ENCODE assay signal across 17 cellular contexts in genomic region chr12:43292699-43293098, GRCh38.
DNase-seq lines count a peak whose midpoint lies in the region; ATAC-seq and TF ChIP-seq lines count a peak whose summit lies in the region.
"Had no signal": no experiment of that assay in that cellular context is flagged by ENCODE, and none has a peak within 500 bp of the region (broad histone marks: within the 10 kb centered on the region; RNA-seq: fewer than 3 reads in every experiment).

No MANE protein-coding gene starts in this region.

- H3K27ac Mint-ChIP-seq in activated T-helper 1 cell treated with anti-CD3 and anti-CD28 coated beads, Interleukin-12 subunit alpha, Interleukin-12 subunit beta, Interleukin-2, Interleukin-4 antibody, amounts not matched to agents 30 ng/mL and 10 ng/mL and 1 ng/mL, durations not matched to agents 14 hours and 24 hours and 36 hours = no peak overlapping the region
- H3K27ac Mint-ChIP-seq: activated CD4-positive, alpha-beta T cell treated with anti-CD3 and anti-CD28 coated beads for 36 hours; activated naive CD4-positive, alpha-beta T cell treated with anti-CD3 and anti-CD28 coated beads for 36 hours; T-helper 2 cell treated with Interferon-gamma antibody and Interleukin-4, amounts not matched to agents 5 μg/mL and 100 μg/mL, for 36 hours had no signal

- DNase-seq in AG08396 (ENCODE audit: low spot score) (peak; percentile 14), LHCN-M2 (ENCODE audit: low read depth) (peak; percentile 64), choroid plexus epithelial cell (ENCODE audit: low read depth) (peak; percentile 77), kidney tubule cell (ENCODE audit: low spot score) (peak; percentile 55), HAP-1 (ENCODE audit: low spot score in 2 of 2) (no peak)
- no peak for DNase-seq in activated T-helper 1 cell treated with anti-CD3 and anti-CD28 coated beads, Interleukin-12 subunit alpha, Interleukin-12 subunit beta, Interleukin-2, Interleukin-4 antibody, amounts not matched to agents 30 ng/mL and 10 ng/mL and 1 ng/mL, durations not matched to agents 14 hours and 24 hours and 36 hours (ENCODE audit: low spot score)
- DNase-seq: activated CD4-positive, alpha-beta T cell treated with anti-CD3 and anti-CD28 coated beads for 36 hours; activated naive CD4-positive, alpha-beta T cell treated with anti-CD3 and anti-CD28 coated beads for 36 hours; GF-D8; left cardiac atrium; MV-4-11; NCI-H2107; SIG-M5; testis had no signal

- no peak for TF ChIP-seq CTCF in choroid plexus epithelial cell (conservative IDR thresholded peaks at IDR 0.05; ENCODE audit: low read depth, low read length)

- in situ Hi-C loops in HAP-1 (cut with MboI; ENCODE audit: low sequenced_read_pairs) = loop anchor here (25.0 kb wide), 2 partner anchors 705 to 805 kb away; partner anchors contain the start of gene PRICKLE1

- H3K27me3 ChIP-seq in HAP-1 (ENCODE audit: low read depth) = no peaks in the 10 kb centered on the region
- H3K27me3 ChIP-seq: testis had no signal

- H3K4me1 ChIP-seq in HAP-1 = 0 out of 2 replicates have a peak, but pooled peaks cover 3% of the 10 kb centered on the region

- H3K4me3 Mint-ChIP-seq in activated T-helper 1 cell treated with anti-CD3 and anti-CD28 coated beads, Interleukin-12 subunit alpha, Interleukin-12 subunit beta, Interleukin-2, Interleukin-4 antibody, amounts not matched to agents 30 ng/mL and 10 ng/mL and 1 ng/mL, durations not matched to agents 14 hours and 24 hours and 36 hours = no peak overlapping the region
- H3K4me3 Mint-ChIP-seq: activated CD4-positive, alpha-beta T cell treated with anti-CD3 and anti-CD28 coated beads for 36 hours; activated naive CD4-positive, alpha-beta T cell treated with anti-CD3 and anti-CD28 coated beads for 36 hours; T-helper 2 cell treated with Interferon-gamma antibody and Interleukin-4, amounts not matched to agents 5 μg/mL and 100 μg/mL, for 36 hours had no signal

- no peaks in the 10 kb centered on the region for H3K9me3 ChIP-seq in HAP-1
- H3K9me3 ChIP-seq: testis had no signal

- H3K4me3 ChIP-seq in choroid plexus epithelial cell (ENCODE audit: low read depth, low read length) (no peak overlapping the region), HAP-1 (no peak overlapping the region)
- H3K4me3 ChIP-seq: testis had no signal

- H3K27me3 Mint-ChIP-seq in activated T-helper 1 cell treated with anti-CD3 and anti-CD28 coated beads, Interleukin-12 subunit alpha, Interleukin-12 subunit beta, Interleukin-2, Interleukin-4 antibody, amounts not matched to agents 30 ng/mL and 10 ng/mL and 1 ng/mL, durations not matched to agents 14 hours and 24 hours and 36 hours (ENCODE audit: insufficient read depth) = no peaks in the 10 kb centered on the region

- H3K36me3 Mint-ChIP-seq in activated T-helper 1 cell treated with anti-CD3 and anti-CD28 coated beads, Interleukin-12 subunit alpha, Interleukin-12 subunit beta, Interleukin-2, Interleukin-4 antibody, amounts not matched to agents 30 ng/mL and 10 ng/mL and 1 ng/mL, durations not matched to agents 14 hours and 24 hours and 36 hours (ENCODE audit: low read depth) = no peaks in the 10 kb centered on the region

- H3K4me1 Mint-ChIP-seq in activated T-helper 1 cell treated with anti-CD3 and anti-CD28 coated beads, Interleukin-12 subunit alpha, Interleukin-12 subunit beta, Interleukin-2, Interleukin-4 antibody, amounts not matched to agents 30 ng/mL and 10 ng/mL and 1 ng/mL, durations not matched to agents 14 hours and 24 hours and 36 hours (ENCODE audit: low read depth) = no peaks in the 10 kb centered on the region
- H3K4me1 Mint-ChIP-seq: activated CD4-positive, alpha-beta T cell treated with anti-CD3 and anti-CD28 coated beads for 36 hours had no signal

- H3K9me3 Mint-ChIP-seq in activated T-helper 1 cell treated with anti-CD3 and anti-CD28 coated beads, Interleukin-12 subunit alpha, Interleukin-12 subunit beta, Interleukin-2, Interleukin-4 antibody, amounts not matched to agents 30 ng/mL and 10 ng/mL and 1 ng/mL, durations not matched to agents 14 hours and 24 hours and 36 hours = no peaks in the 10 kb centered on the region
- H3K9me3 Mint-ChIP-seq: activated naive CD4-positive, alpha-beta T cell treated with anti-CD3 and anti-CD28 coated beads for 36 hours; T-helper 2 cell treated with Interferon-gamma antibody and Interleukin-4, amounts not matched to agents 5 μg/mL and 100 μg/mL, for 36 hours had no signal

- intact Hi-C loops in activated T-helper 1 cell treated with anti-CD3 and anti-CD28 coated beads, Interleukin-12 subunit alpha, Interleukin-12 subunit beta, Interleukin-2, Interleukin-4 antibody, amounts not matched to agents 30 ng/mL and 10 ng/mL and 1 ng/mL, durations not matched to agents 14 hours and 24 hours and 36 hours (cut with micrococcal nuclease) = no loop called here

- H3K36me3 ChIP-seq in HAP-1 (replicated peaks) = no peaks in the 10 kb centered on the region

- ATAC-seq in GM21515 (IDR thresholded peaks at IDR 0.05; ENCODE audit: unreplicated experiment) = no peak
- ATAC-seq in GM21723 (IDR thresholded peaks at IDR 0.05; ENCODE audit: unreplicated experiment) = no peak
- ATAC-seq: activated CD4-positive, alpha-beta T cell treated with anti-CD3 and anti-CD28 coated beads for 36 hours had no signal

Comparison
In these comparisons a context has a peak if more than half of its experiments do, and no peak if none do; other contexts are left out.
1. DNase-seq: peak in AG08396 (single experiment), LHCN-M2 (single experiment), choroid plexus epithelial cell (single experiment) and kidney tubule cell (single experiment); none in HAP-1 (0 of 2) and activated T-helper 1 cell treated with anti-CD3 and anti-CD28 coated beads, Interleukin-12 subunit alpha, Interleukin-12 subunit beta, Interleukin-2, Interleukin-4 antibody, amounts not matched to agents 30 ng/mL and 10 ng/mL and 1 ng/mL, durations not matched to agents 14 hours and 24 hours and 36 hours (single experiment).